ENCODE assay signal across 21 cellular contexts in genomic region chr3:151697496-151697895, GRCh38. TPM values are rescaled to one million over a fixed set of nuclear protein-coding genes. Genes with fewer than 3 reads are reported as not detected.
DNase-seq lines count a peak whose midpoint lies in the region; ATAC-seq and TF ChIP-seq lines count a peak whose summit lies in the region.
"Had no signal": no experiment of that assay in that cellular context is flagged by ENCODE, and none has a peak within 500 bp of the region (broad histone marks: within the 10 kb centered on the region; RNA-seq: fewer than 3 reads in every experiment).

No MANE protein-coding gene starts in this region.

- H3K9me3 ChIP-seq in upper lobe of right lung = no peaks in the 10 kb centered on the region
- H3K9me3 ChIP-seq: HAP-1 had no signal

- H3K27ac ChIP-seq in brain microvascular endothelial cell (no peak overlapping the region), upper lobe of right lung (no peak overlapping the region)
- H3K27ac ChIP-seq: BLaER1 treated with 17β-estradiol and CSF1 and Interleukin-3, amounts not matched to agents 10 nM and 100 nM had no signal

- H3K4me1 ChIP-seq in upper lobe of right lung = no peaks in the 10 kb centered on the region
- H3K4me1 ChIP-seq: BLaER1 treated with 17β-estradiol and CSF1 and Interleukin-3, amounts not matched to agents 10 nM and 100 nM; Caco-2; HAP-1 had no signal

- in situ Hi-C loops in brain microvascular endothelial cell (cut with HindIII; ENCODE audit: low pct_ligation_motif_present, low sequenced_read_pairs) = no loop called here

- H3K4me3 ChIP-seq in brain microvascular endothelial cell (ENCODE audit: low read depth, low read length) (no peak overlapping the region), upper lobe of right lung (no peak overlapping the region)
- H3K4me3 ChIP-seq: BLaER1 treated with 17β-estradiol and CSF1 and Interleukin-3, amounts not matched to agents 10 nM and 100 nM; GM23338; HAP-1 had no signal

- no peak for TF ChIP-seq CTCF in brain microvascular endothelial cell (IDR thresholded peaks at IDR 0.05; ENCODE audit: low read depth, low read length, missing control alignments)
- TF ChIP-seq CTCF in upper lobe of right lung (IDR thresholded peaks at IDR 0.05) = peak; percentile 9

- DNase-seq in GM03348 (ENCODE audit: low spot score) (peak; percentile 5), brain microvascular endothelial cell (peak; percentile 34), iris pigment epithelial cell (ENCODE audit: low read depth) (peak; percentile 76), upper lobe of right lung (no peak), NCI-H82 (lab: John Stamatoyannopoulos, UW) (no peak), NCI-H446 (lab: John Stamatoyannopoulos, UW) (no peak), HPDE6-E6E7 (ENCODE audit: extremely low spot score) (no peak)
- DNase-seq: CD4-positive, alpha-beta memory T cell; DND-41; Karpas-422; NCI-H1694; NCI-H2081 treated with DMSO at 0.1 percent for 48 hours; NCI-H510A; NK-92 treated with Interleukin-12 subunit alpha and Interleukin-12 subunit beta, amount 100 ng/mL, for 24 hours had no signal

- no peaks in the 10 kb centered on the region for H3K36me3 ChIP-seq in brain microvascular endothelial cell (replicated peaks)
- H3K36me3 ChIP-seq in upper lobe of right lung = no peaks in the 10 kb centered on the region
- H3K36me3 ChIP-seq: BLaER1 treated with 17β-estradiol and CSF1 and Interleukin-3, amounts not matched to agents 10 nM and 100 nM; HAP-1 had no signal

- no peak for ATAC-seq in upper lobe of right lung
- ATAC-seq: GM23338, Panc1 had no signal

- H3K27me3 ChIP-seq in brain microvascular endothelial cell (replicated peaks) (no peaks in the 10 kb centered on the region), upper lobe of right lung (no peaks in the 10 kb centered on the region)
- H3K27me3 ChIP-seq: BLaER1 treated with 17β-estradiol and CSF1 and Interleukin-3, amounts not matched to agents 10 nM and 100 nM had no signal

- intact Hi-C loops in upper lobe of right lung (cut with DNase I) = no loop called here

RNA-seq across cellular contexts. Expression of gene AADACL2, which starts 36.2 kb away (rescaled TPM):
- total RNA-seq in upper lobe of right lung = not detected
- total RNA-seq: Caco-2; CD4-positive, alpha-beta memory T cell; G401; GM23338; MCF 10A had no signal

Comparison
In these comparisons a context has a peak if more than half of its experiments do, and no peak if none do; other contexts are left out.
1. DNase-seq: peak in GM03348 (single experiment), brain microvascular endothelial cell (single experiment) and iris pigment epithelial cell (single experiment); none in upper lobe of right lung (single experiment), NCI-H82 (single experiment), NCI-H446 (0 of 2) and HPDE6-E6E7 (single experiment).